8 cellular contexts compared by ENCODE assay signal in genomic region chr12:25377475-25378179, GRCh38.
DNase-seq lines count a peak whose midpoint lies in the region; ATAC-seq and TF ChIP-seq lines count a peak whose summit lies in the region.

No MANE protein-coding gene starts in this region.

- H3K9me2 ChIP-seq in hepatocyte (replicated peaks; ENCODE audit: insufficient read depth): no peaks in the 10 kb centered on the region

- no peak overlapping the region for H3K4me2 ChIP-seq in hepatocyte

- H3K36me3 ChIP-seq in hepatocyte (replicated peaks; ENCODE audit: insufficient read depth, low read depth) (no peaks in the 10 kb centered on the region), HAP-1 (replicated peaks) (no peaks in the 10 kb centered on the region)

- no peak overlapping the region for H3K27ac ChIP-seq in hepatocyte

- H3K79me2 ChIP-seq in hepatocyte: no peaks in the 10 kb centered on the region

- peak; percentile 46 for ATAC-seq in HG02571 (IDR thresholded peaks at IDR 0.05; ENCODE audit: unreplicated experiment)
- ATAC-seq in GM21367 (IDR thresholded peaks at IDR 0.05; ENCODE audit: unreplicated experiment): no peak

- H3K4me3 ChIP-seq in hepatocyte (no peak overlapping the region), HAP-1 (no peak overlapping the region)

- H3K4me1 ChIP-seq in hepatocyte (ENCODE audit: insufficient read depth) (no peaks in the 10 kb centered on the region), HAP-1 (0 out of 2 replicates have a peak, but pooled peaks cover 3% of the 10 kb centered on the region)

- H3K9me3 ChIP-seq in hepatocyte (ENCODE audit: low read depth) (no peaks in the 10 kb centered on the region), HAP-1 (no peaks in the 10 kb centered on the region)

- in situ Hi-C loops in HAP-1 (cut with MboI; ENCODE audit: low sequenced_read_pairs): no loop called here

- WGBS in hepatocyte (ENCODE audit: low lambda C conversion rate, missing lambda C conversion rate): 61% methylated on average over 5 of the region's 5 CpGs

- no peak overlapping the region for H2AFZ ChIP-seq in hepatocyte

- DNase-seq in AG09319 (ENCODE audit: extremely low read depth, low read depth) (peak; percentile 14), hepatocyte (ENCODE audit: low spot score) (peak; percentile 14), HAP-1 (ENCODE audit: low spot score in 2 of 2) (no peak), UCSD-AML1 (lab: John Stamatoyannopoulos, UW; ENCODE audit: unreplicated experiment) (no peak), DMS 273 treated with DMSO at 0.1 percent for 48 hours (lab: John Stamatoyannopoulos, UW) (no peak)
- peak; percentile 56 for DNase-seq in activated CD4-positive, alpha-beta T cell treated with anti-CD3 and anti-CD28 coated beads for 48 hours

- no peaks in the 10 kb centered on the region for H4K20me1 ChIP-seq in hepatocyte (ENCODE audit: insufficient read depth, poor library complexity, severe bottlenecking)

- H3K27me3 ChIP-seq in hepatocyte: no peaks in the 10 kb centered on the region
- H3K27me3 ChIP-seq in HAP-1 (ENCODE audit: low read depth): no peaks in the 10 kb centered on the region

- TF ChIP-seq CTCF in AG09319 (IDR thresholded peaks at IDR 0.05; ENCODE audit: low read depth, low read length): no peak
- no peak for TF ChIP-seq CTCF in hepatocyte (IDR thresholded peaks at IDR 0.05; ENCODE audit: poor library complexity)

Comparison
In these comparisons a context has a peak if more than half of its experiments do, and no peak if none do; other contexts are left out.
1. DNase-seq: peak in AG09319 (single experiment), activated CD4-positive, alpha-beta T cell treated with anti-CD3 and anti-CD28 coated beads for 48 hours (single experiment) and hepatocyte (single experiment); none in HAP-1 (0 of 2), UCSD-AML1 (single experiment) and DMS 273 treated with DMSO at 0.1 percent for 48 hours (single experiment).